ENCODE assay signal across 8 cellular contexts in the genomic region with DNA sequence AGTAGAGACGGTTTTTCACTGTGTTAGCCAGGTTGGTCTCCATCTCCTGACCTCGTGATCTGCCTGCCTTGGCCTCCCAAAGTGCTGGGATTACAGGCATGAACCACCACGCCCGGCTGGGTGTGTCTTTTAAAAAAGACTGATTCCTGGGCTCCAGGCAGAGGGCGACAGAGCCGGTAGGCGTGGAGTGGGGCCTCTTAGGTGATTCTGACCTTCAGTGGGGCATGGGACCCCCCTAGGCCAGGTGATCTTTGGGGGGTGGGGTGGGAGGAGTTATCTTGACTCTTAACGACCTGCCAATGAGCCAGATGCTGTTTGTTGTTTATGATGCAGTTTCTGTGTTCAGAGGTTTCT. TPM values are rescaled to one million over a fixed set of nuclear protein-coding genes. Genes with fewer than 3 reads are reported as not detected.
DNase-seq lines count a peak whose midpoint lies in the region; ATAC-seq and TF ChIP-seq lines count a peak whose summit lies in the region.

No MANE protein-coding gene starts in this region.

- H3K79me2 ChIP-seq in PC-3 (ENCODE audit: low read length), result peaks cover 58% of the 10 kb centered on the region
- H3K79me2 ChIP-seq in trophoblast cell (ENCODE audit: control insufficient read depth, insufficient read depth, low read length, poor library complexity), result peaks cover 4% of the 10 kb centered on the region

- H3K9me3 ChIP-seq in CD8-positive, alpha-beta T cell (ENCODE audit: low read length), result no peaks in the 10 kb centered on the region
- H3K9me3 ChIP-seq in PC-3 (ENCODE audit: low read length), result no peaks in the 10 kb centered on the region
- H3K9me3 ChIP-seq in trophoblast cell (ENCODE audit: insufficient read depth, low read depth, low read length), result no peaks in the 10 kb centered on the region

- no peak overlapping the region for H4K12ac ChIP-seq in trophoblast cell (ENCODE audit: low read depth, low read length)

- POLR2A ChIA-PET in CD8-positive, alpha-beta T cell (lab: Charles Lee), result interaction anchor here (0.9 to 12.0 kb wide), 8 partner anchors 9 to 172 kb away, joined by 3 to 178 read pairs (median 3); partner anchors contain the start of genes SORL1 and SORL1-AS1
- POLR2A ChIA-PET in PC-3 (lab: Charles Lee; ENCODE audit: unreplicated experiment), result no interaction called here

- no peaks in the 10 kb centered on the region for H3K9me2 ChIP-seq in PC-3 (replicated peaks; ENCODE audit: low read length)

- intact Hi-C loops in CD8-positive, alpha-beta T cell (cut with DNase I, micrococcal nuclease), result loop anchor here in 1 of 2 experiments (2.0 to 10.0 kb wide), 2 partner anchors 17 to 1379 kb away; no protein-coding TSS in a partner anchor
- intact Hi-C loops in PC-3 (cut with micrococcal nuclease), result loop anchor here (1.0 to 10.0 kb wide), 5 partner anchors 11 to 1039 kb away; partner anchors contain the start of genes SORL1 and SORL1-AS1

- H2BK120ac ChIP-seq in trophoblast cell (ENCODE audit: insufficient read depth, low read length, poor library complexity), result peak overlapping the region; percentile 85

- H3K36me3 Mint-ChIP-seq in CD8-positive, alpha-beta T cell, result peaks cover 19% of the 10 kb centered on the region
- H3K36me3 Mint-ChIP-seq in effector memory CD8-positive, alpha-beta T cell (ENCODE audit: insufficient read depth), result peaks cover 27% of the 10 kb centered on the region

- peak overlapping the region; percentile 72 for H3K14ac ChIP-seq in trophoblast cell (ENCODE audit: low read length)

- H3K27me3 ChIP-seq in CD8-positive, alpha-beta T cell (ENCODE audit: insufficient read depth, low read length), result no peaks in the 10 kb centered on the region
- H3K27me3 ChIP-seq in PC-3 (ENCODE audit: low read length) (no peaks in the 10 kb centered on the region), trophoblast cell (ENCODE audit: insufficient read depth, low read length) (no peaks in the 10 kb centered on the region)

- peak overlapping the region; percentile 73 for H4K8ac ChIP-seq in trophoblast cell (ENCODE audit: low read depth, low read length)

- no CpG with 5 or more reads among the region's 8 CpGs for WGBS in trophoblast cell (ENCODE audit: extremely low coverage, insufficient coverage, insufficient read length)

- peak overlapping the region; percentile 92 for H4K91ac ChIP-seq in trophoblast cell (ENCODE audit: low read depth, low read length)

- peak overlapping the region; percentile 34 for H3K27ac ChIP-seq in CD8-positive, alpha-beta T cell (ENCODE audit: low read depth, low read length)
- H3K27ac ChIP-seq in PC-3 (ENCODE audit: low read length) (peak overlapping the region; percentile 93), trophoblast cell (ENCODE audit: low read depth, low read length) (peak overlapping the region; percentile 80)

- CTCF ChIA-PET in CD8-positive, alpha-beta T cell (lab: Charles Lee), result interaction anchor here (0.7 to 2.2 kb wide), 7 partner anchors 11 to 144 kb away, joined by 3 to 6 read pairs (median 3); no protein-coding TSS in a partner anchor
- CTCF ChIA-PET in PC-3 (lab: Charles Lee), result interaction anchor here (0.6 to 0.7 kb wide), 2 partner anchors 228 to 309 kb away, joined by 3 to 4 read pairs; no protein-coding TSS in a partner anchor

- H4K20me1 ChIP-seq in PC-3 (ENCODE audit: low read length), result no peaks in the 10 kb centered on the region

- peak overlapping the region; percentile 68 for H3K9ac ChIP-seq in PC-3 (ENCODE audit: low read length)
- H3K9ac ChIP-seq in trophoblast cell (ENCODE audit: low read length), result no peak overlapping the region

- peaks cover 18% of the 10 kb centered on the region for H3F3A ChIP-seq in PC-3 (ENCODE audit: low read length, unreplicated experiment)

- H2AFZ ChIP-seq in PC-3 (ENCODE audit: low read length) (peak overlapping the region; percentile 24; the same call in 1 of the 2 replicates), trophoblast cell (ENCODE audit: insufficient read depth, low read length, poor library complexity) (no peak overlapping the region)

- no peak for DNase-seq in CD8-positive, alpha-beta T cell
- DNase-seq in PC-3 (no peak), trophoblast cell (no peak), activated gamma-delta T cell (lab: John Stamatoyannopoulos, UW) (no peak), germinal center (ENCODE audit: low spot score) (no peak), islet precursor cell (no peak)
- no peak for DNase-seq in effector memory CD8-positive, alpha-beta T cell

- peak overlapping the region; percentile 92 for H2BK12ac ChIP-seq in trophoblast cell (ENCODE audit: low read length)

- peak overlapping the region; percentile 97 for H3K27ac Mint-ChIP-seq in CD8-positive, alpha-beta T cell
- H3K27ac Mint-ChIP-seq in effector memory CD8-positive, alpha-beta T cell, result peak overlapping the region; percentile 88 to 91

- no peak overlapping the region for H3K23ac ChIP-seq in trophoblast cell (ENCODE audit: low read length)

- no peak overlapping the region for H3K4me3 ChIP-seq in CD8-positive, alpha-beta T cell (ENCODE audit: low read depth, low read length)
- peak overlapping the region; percentile 39; the same call in 1 of the 2 replicates for H3K4me3 ChIP-seq in PC-3 (ENCODE audit: low read length)
- H3K4me3 ChIP-seq in trophoblast cell (ENCODE audit: low read depth, low read length), result no peak overlapping the region

- peak overlapping the region; percentile 50 for H3K4me3 Mint-ChIP-seq in CD8-positive, alpha-beta T cell
- peak overlapping the region; percentile 76 to 82 for H3K4me3 Mint-ChIP-seq in effector memory CD8-positive, alpha-beta T cell

- peaks cover 16% of the 10 kb centered on the region for H3K79me1 ChIP-seq in trophoblast cell (ENCODE audit: low read length)

- H2BK5ac ChIP-seq in trophoblast cell (ENCODE audit: low read depth, low read length, poor library complexity), result peak overlapping the region; percentile 61

- peaks cover 13% of the 10 kb centered on the region for H3K36me3 ChIP-seq in CD8-positive, alpha-beta T cell (ENCODE audit: insufficient read depth, low read length)
- H3K36me3 ChIP-seq in PC-3 (ENCODE audit: low read depth, low read length) (no peaks in the 10 kb centered on the region; the same call in none of the 2 replicates), trophoblast cell (ENCODE audit: control insufficient read depth in 1 of 2, insufficient read depth in 2 of 2, low read length in 2 of 2) (no peaks in the 10 kb centered on the region)

- no peaks in the 10 kb centered on the region for H3K27me3 Mint-ChIP-seq in CD8-positive, alpha-beta T cell (ENCODE audit: low read depth)
- H3K27me3 Mint-ChIP-seq in effector memory CD8-positive, alpha-beta T cell, result no peaks in the 10 kb centered on the region

- peak overlapping the region; percentile 57 for H3K4ac ChIP-seq in trophoblast cell (ENCODE audit: low read depth, low read length)

- peak overlapping the region; percentile 92 for H2AK5ac ChIP-seq in trophoblast cell (ENCODE audit: low read length)

- H3K4me1 ChIP-seq in CD8-positive, alpha-beta T cell (ENCODE audit: insufficient read depth, low read length), result peaks cover 100% of the 10 kb centered on the region
- peaks cover 74% of the 10 kb centered on the region for H3K4me1 ChIP-seq in PC-3 (ENCODE audit: insufficient read depth, low read length)
- peaks cover 27 to 29% of the 10 kb centered on the region in 2 experiments for H3K4me1 ChIP-seq in trophoblast cell (ENCODE audit: control insufficient read depth in 1 of 2, insufficient read depth in 2 of 2, low read length in 2 of 2)

- peak overlapping the region; percentile 33 for H3K18ac ChIP-seq in trophoblast cell (ENCODE audit: low read length)

- peaks cover 89% of the 10 kb centered on the region for H3K4me1 Mint-ChIP-seq in CD8-positive, alpha-beta T cell (ENCODE audit: low read depth)
- peaks cover 87 to 92% of the 10 kb centered on the region in 2 donors for H3K4me1 Mint-ChIP-seq in effector memory CD8-positive, alpha-beta T cell (ENCODE audit: low read depth in 2 of 2)

- no peaks in the 10 kb centered on the region for H3K9me3 Mint-ChIP-seq in CD8-positive, alpha-beta T cell
- no peaks in the 10 kb centered on the region for H3K9me3 Mint-ChIP-seq in effector memory CD8-positive, alpha-beta T cell

- BruUV-seq in PC-3 (replicated peaks; lab: Mats Ljungman, UMichigan), result no TSS peak

- TF ChIP-seq CTCF in CD8-positive, alpha-beta T cell (IDR thresholded peaks at IDR 0.05), result no peak
- no peak for TF ChIP-seq CTCF in PC-3 (conservative IDR thresholded peaks at IDR 0.05; ENCODE audit: low read depth, low read length)

- peak overlapping the region; percentile 71 for H3K4me2 ChIP-seq in PC-3 (ENCODE audit: low read length)
- H3K4me2 ChIP-seq in trophoblast cell (ENCODE audit: low read length), result peak overlapping the region; percentile 26

- no peak for ATAC-seq in CD8-positive, alpha-beta T cell
- ATAC-seq in PC-3 (no peak), HG03565 (IDR thresholded peaks at IDR 0.05; ENCODE audit: unreplicated experiment) (no peak)
- ATAC-seq in effector memory CD8-positive, alpha-beta T cell (replicated peaks), result no peak

RNA-seq across cellular contexts. Expression of gene SORL1, which starts 13.6 kb away (rescaled TPM):
- total RNA-seq in CD8-positive, alpha-beta T cell, result 100 to 1,000 TPM; 170 TPM
- 53.7 and 74.5 TPM in 2 replicates for total RNA-seq in PC-3 (2014; rRNA removed)
- polyA plus RNA-seq in trophoblast cell (2013), result 4.6 and 5.1 TPM in 2 replicates

Comparison
In these comparisons a context has a peak if more than half of its experiments do, and no peak if none do; other contexts are left out.
1. H3K27ac ChIP-seq: peak in every context shown above with its lines; median percentile 93 in PC-3; 80 in trophoblast cell; 34 in CD8-positive, alpha-beta T cell.